In the genomic region with DNA sequence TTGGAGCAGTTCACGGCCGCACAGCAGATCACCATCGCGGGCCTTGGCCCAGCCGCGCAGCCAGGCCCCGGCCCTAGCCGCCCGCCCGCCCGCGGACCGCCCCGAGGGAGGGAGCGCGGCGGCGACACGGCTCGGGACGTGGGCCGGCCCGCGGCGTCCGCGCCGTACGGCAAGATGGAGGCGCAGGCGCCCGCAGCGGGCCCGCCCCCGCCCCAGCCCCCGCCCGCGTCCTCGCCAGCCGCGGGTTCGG, we compare ENCODE assay signal across 8 cellular contexts. TPM values are rescaled to one million over a fixed set of nuclear protein-coding genes. Genes with fewer than 3 reads are reported as not detected.
DNase-seq lines count a peak whose midpoint lies in the region; ATAC-seq and TF ChIP-seq lines count a peak whose summit lies in the region.

THAP4 (minus strand) TSS at position 176 of the 250 bp plus-strand sequence; CDS start at position 35, 141 bp downstream.

- peak; percentile 58 for ATAC-seq in CD4-positive, alpha-beta T cell (ENCODE audit: poor library complexity)
- ATAC-seq in GM19324 (IDR thresholded peaks at IDR 0.05; ENCODE audit: low FRiP score, unreplicated experiment), result peak; percentile 66
- ATAC-seq in HG03342 (IDR thresholded peaks at IDR 0.05; ENCODE audit: unreplicated experiment), result peak; percentile 50

- peaks cover 30% of the 10 kb centered on the region for H3K36me3 ChIP-seq in ectodermal cell (ENCODE audit: control insufficient read depth, insufficient read depth, low read length)
- H3K36me3 ChIP-seq in testis (ENCODE audit: low read depth, missing control alignments), result no peaks in the 10 kb centered on the region

- H3K9me3 Mint-ChIP-seq in CD4-positive, alpha-beta T cell, result no peaks in the 10 kb centered on the region

- H3K27ac Mint-ChIP-seq in CD4-positive, alpha-beta T cell, result peak within 1 kb of the TSS; percentile 84

- no peak for TF ChIP-seq CTCF in CD4-positive, alpha-beta T cell (IDR thresholded peaks at IDR 0.05)
- TF ChIP-seq CTCF in testis (IDR thresholded peaks at IDR 0.05), result no peak

- intact Hi-C loops in CD4-positive, alpha-beta T cell (cut with DNase I, micrococcal nuclease), result loop anchor here (1.0 to 10.0 kb wide), 7 partner anchors 18 to 1052 kb away; partner anchors contain the start of genes DTYMK (in 2 of the 2), CAPN10 (in 1 of the 2), D2HGDH (in 1 of the 2) and HDLBP (in 1 of the 2)
- intact Hi-C loops in testis (cut with DNase I; ENCODE audit: low total_unique reads), result no loop called here

- peak within 1 kb of the TSS; percentile 95 for H3K4me3 Mint-ChIP-seq in CD4-positive, alpha-beta T cell

- peak in 8 of 10 experiments; percentile 7 to 61 (median 42) for DNase-seq in CD4-positive, alpha-beta T cell
- DNase-seq in T-helper 22 cell (ENCODE audit: low read depth) (peak; percentile 47), mesenteric fat pad (ENCODE audit: low spot score) (no peak), testis (peak; percentile 54), SHP77 treated with DMSO at 0.1 percent for 48 hours (lab: John Stamatoyannopoulos, UW) (no peak)

- no peaks in the 10 kb centered on the region for H3K27me3 ChIP-seq in CD4-positive, alpha-beta T cell (ENCODE audit: control insufficient read depth, insufficient read depth, low read length)
- no peaks in the 10 kb centered on the region for H3K27me3 ChIP-seq in ectodermal cell (ENCODE audit: control insufficient read depth, insufficient read depth, low read length, poor library complexity, severe bottlenecking)
- no peaks in the 10 kb centered on the region for H3K27me3 ChIP-seq in testis

- CTCF ChIA-PET in CD4-positive, alpha-beta T cell (lab: Charles Lee), result interaction anchor here (0.6 to 2.4 kb wide), 2 partner anchors 65 to 1611 kb away, joined by 3 to 10 read pairs; partner anchors contain the start of gene ING5

- H3K4me1 ChIP-seq in ectodermal cell (ENCODE audit: control insufficient read depth, insufficient read depth, low read length) (no peaks in the 10 kb centered on the region), testis (peaks cover 12% of the 10 kb centered on the region)

- peaks cover 45% of the 10 kb centered on the region for H3K36me3 Mint-ChIP-seq in CD4-positive, alpha-beta T cell (ENCODE audit: low read depth)

- no peaks in the 10 kb centered on the region for H3K27me3 Mint-ChIP-seq in CD4-positive, alpha-beta T cell

- H3K4me3 ChIP-seq in ectodermal cell (ENCODE audit: insufficient read depth, low read depth, low read length) (peak within 1 kb of the TSS; percentile 89), testis (peak within 1 kb of the TSS; percentile 97)

- POLR2A ChIA-PET in CD4-positive, alpha-beta T cell (lab: Charles Lee), result interaction anchor here (0.9 to 4.2 kb wide), 6 partner anchors 19 to 487 kb away, joined by 3 to 28 read pairs (median 12); partner anchors contain the start of genes DTYMK, HDLBP, ING5 and PPP1R7

- no peak for TF ChIP-seq POLR2A in testis (IDR thresholded peaks at IDR 0.05)

- H3K27ac ChIP-seq in CD4-positive, alpha-beta T cell (ENCODE audit: low read depth, low read length), result peak within 1 kb of the TSS; percentile 82
- H3K27ac ChIP-seq in ectodermal cell (ENCODE audit: insufficient read depth, low read depth, low read length, poor library complexity, severe bottlenecking), result peak within 1 kb of the TSS; percentile 98
- peak within 1 kb of the TSS; percentile 99 for H3K27ac ChIP-seq in testis

- WGBS in ectodermal cell, 2 experiments, result 0% methylated on average over 42 of the region's 42 CpGs
- 1 to 5% methylated on average over 4 to 33 of the region's 42 CpGs for WGBS in testis, 2 donors

- no peaks in the 10 kb centered on the region for H3K9me3 ChIP-seq in CD4-positive, alpha-beta T cell (ENCODE audit: control insufficient read depth, low read length)
- H3K9me3 ChIP-seq in ectodermal cell (ENCODE audit: control insufficient read depth, low read length) (no peaks in the 10 kb centered on the region), testis (no peaks in the 10 kb centered on the region)

- H3K4me1 Mint-ChIP-seq in CD4-positive, alpha-beta T cell (ENCODE audit: low read depth), result peaks cover 53% of the 10 kb centered on the region

RNA-seq across cellular contexts. Expression of gene THAP4, which starts in this region (rescaled TPM):
- 10 to 100 TPM; 27.5 to 31.4 TPM for total RNA-seq in CD4-positive, alpha-beta T cell
- 50.0 TPM for polyA plus RNA-seq in ectodermal cell (2013, experiment 1 of 4)
- polyA plus RNA-seq in ectodermal cell (2013, experiment 2 of 4), result 44.4 TPM
- 38.3 TPM for polyA plus RNA-seq in ectodermal cell (2013, experiment 3 of 4)
- 41.7 TPM for polyA plus RNA-seq in ectodermal cell (2013, experiment 4 of 4)
- total RNA-seq in mesenteric fat pad, result 48.7 TPM
- 10 to 100 TPM; 61.3 to 73.5 TPM for total RNA-seq in testis
- polyA plus RNA-seq in testis (ENCODE audit: insufficient read depth, low read depth, low replicate concordance), result 73.5 TPM

Comparison
In these comparisons a context has a peak if more than half of its experiments do, and no peak if none do; other contexts are left out.
1. DNase-seq: peak in CD4-positive, alpha-beta T cell (8 of 10), T-helper 22 cell (single experiment) and testis (single experiment); none in mesenteric fat pad (single experiment) and SHP77 treated with DMSO at 0.1 percent for 48 hours (single experiment).
2. Peak in every context shown above with its lines, with median percentiles within 50 percentile points of each other: ATAC-seq and H3K27ac ChIP-seq.